In the genomic region with DNA sequence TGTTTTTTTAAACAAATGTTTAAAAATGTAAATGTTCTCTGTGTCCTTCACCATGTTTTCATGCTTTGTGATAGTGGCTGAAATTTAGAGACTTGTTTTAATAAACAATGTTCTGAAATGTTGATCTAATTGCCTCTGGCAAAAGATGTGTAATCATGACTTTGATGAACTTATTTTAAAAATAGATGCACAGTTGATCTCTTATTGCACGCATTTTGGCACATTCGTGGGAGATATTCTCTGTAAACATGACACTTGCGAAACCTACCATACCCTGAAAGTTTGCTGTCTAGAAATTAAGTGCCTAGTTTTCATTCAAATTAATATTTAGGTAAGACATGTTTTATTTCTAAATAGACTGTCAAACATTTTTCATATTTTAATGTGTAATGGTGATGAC, we compare ENCODE assay signal across 11 cellular contexts.
DNase-seq lines count a peak whose midpoint lies in the region; ATAC-seq and TF ChIP-seq lines count a peak whose summit lies in the region.
"Had no signal": no experiment of that assay in that cellular context is flagged by ENCODE, and none has a peak within 500 bp of the region (broad histone marks: within the 10 kb centered on the region; RNA-seq: fewer than 3 reads in every experiment).

No MANE protein-coding gene starts in this region.

- no peak for TF ChIP-seq POLR2A in adrenal gland (IDR thresholded peaks at IDR 0.05)

- no peaks in the 10 kb centered on the region for H3F3A ChIP-seq in GM23338 (replicated peaks; ENCODE audit: low read depth)

- peaks cover 0 to 70% (median 0%) of the 10 kb centered on the region in 11 experiments; a peak in 5 of 22 replicates for H3K36me3 ChIP-seq in BLaER1 treated with 17β-estradiol and CSF1 and Interleukin-3, amounts not matched to agents 10 nM and 100 nM
- H3K36me3 ChIP-seq in GM23338 (ENCODE audit: insufficient read depth) (peaks cover 2% of the 10 kb centered on the region; the same call in 1 of the 2 replicates), adrenal gland (replicated peaks in 1 of 2) (no peaks in the 10 kb centered on the region)
- H3K36me3 ChIP-seq: prostate gland had no signal

- peaks cover 0 to 9% (median 0%) of the 10 kb centered on the region in 11 experiments; a peak in 2 of 22 replicates for H4K20me1 ChIP-seq in BLaER1 treated with 17β-estradiol and CSF1 and Interleukin-3, amounts not matched to agents 10 nM and 100 nM
- peaks cover 3% of the 10 kb centered on the region for H4K20me1 ChIP-seq in GM23338 (replicated peaks; ENCODE audit: insufficient read depth)

- peak overlapping the region in 1 of 11 experiments; percentile 6; a peak in 2 of 22 replicates for H3K4me2 ChIP-seq in BLaER1 treated with 17β-estradiol and CSF1 and Interleukin-3, amounts not matched to agents 10 nM and 100 nM
- no peak overlapping the region for H3K4me2 ChIP-seq in GM23338

- peaks cover 0 to 7% (median 0%) of the 10 kb centered on the region in 10 experiments; a peak in 4 of 20 replicates for H3K4me1 ChIP-seq in BLaER1 treated with 17β-estradiol and CSF1 and Interleukin-3, amounts not matched to agents 10 nM and 100 nM
- H3K4me1 ChIP-seq in GM23338 (ENCODE audit: insufficient read depth) = peaks cover 28% of the 10 kb centered on the region
- peaks cover 6 to 25% of the 10 kb centered on the region in 2 donors for H3K4me1 ChIP-seq in adrenal gland (replicated peaks in 1 of 2)
- H3K4me1 ChIP-seq: prostate gland had no signal

- no peak overlapping the region for H3K9ac ChIP-seq in BLaER1 treated with 17β-estradiol and CSF1 and Interleukin-3, amounts not matched to agents 10 nM and 100 nM

- peak overlapping the region in 6 of 11 experiments; percentile 26 to 46 (median 42); a peak in 9 of 22 replicates for H3K27ac ChIP-seq in BLaER1 treated with 17β-estradiol and CSF1 and Interleukin-3, amounts not matched to agents 10 nM and 100 nM
- peak overlapping the region; percentile 15; the same call in 1 of the 2 replicates for H3K27ac ChIP-seq in GM23338 (ENCODE audit: low read depth)
- H3K27ac ChIP-seq in adrenal gland = peak overlapping the region in 3 of 5 donors; percentile 0 to 46 (median 22)
- H3K27ac ChIP-seq: prostate gland had no signal

- intact Hi-C loops in adrenal gland (cut with DNase I) = no loop called here

- no peaks in the 10 kb centered on the region for H3K27me3 ChIP-seq in BLaER1 treated with 17β-estradiol and CSF1 and Interleukin-3, amounts not matched to agents 10 nM and 100 nM
- H3K27me3 ChIP-seq in GM23338 (ENCODE audit: insufficient read depth) = no peaks in the 10 kb centered on the region
- no peaks in the 10 kb centered on the region for H3K27me3 ChIP-seq in adrenal gland

- 21 to 34% (median 25%) methylated on average over 3 of the region's 3 CpGs for WGBS in adrenal gland, 4 donors

- no peak overlapping the region for H3K4me3 ChIP-seq in BLaER1 treated with 17β-estradiol and CSF1 and Interleukin-3, amounts not matched to agents 10 nM and 100 nM
- H3K4me3 ChIP-seq in GM23338 (no peak overlapping the region), adrenal gland (peak overlapping the region in 1 of 4 donors; percentile 25)
- H3K4me3 ChIP-seq: prostate gland had no signal

- H2AFZ ChIP-seq in GM23338 = no peak overlapping the region

- no peak for ATAC-seq in GM23338

- H3K27ac Mint-ChIP-seq in GM23338 = no peak overlapping the region
- peak overlapping the region; percentile 22 for H3K27ac Mint-ChIP-seq in mesothelial cell of epicardium

- H3K4me3 Mint-ChIP-seq in GM23338 (no peak overlapping the region), mesothelial cell of epicardium (no peak overlapping the region)

- H3K4me1 Mint-ChIP-seq in GM23338 = peaks cover 29% of the 10 kb centered on the region
- H3K4me1 Mint-ChIP-seq in mesothelial cell of epicardium = peaks cover 9% of the 10 kb centered on the region

- H3K79me2 ChIP-seq in GM23338 (replicated peaks; ENCODE audit: insufficient read depth) = peaks cover 84% of the 10 kb centered on the region

- H3K27me3 Mint-ChIP-seq in GM23338 (ENCODE audit: insufficient read depth, low read depth, poor library complexity) (peaks cover 3% of the 10 kb centered on the region), mesothelial cell of epicardium (ENCODE audit: low read depth) (no peaks in the 10 kb centered on the region)

- peaks cover 19% of the 10 kb centered on the region for H3K9me3 Mint-ChIP-seq in GM23338
- H3K9me3 Mint-ChIP-seq in mesothelial cell of epicardium = peaks cover 7% of the 10 kb centered on the region

- H3K9me2 ChIP-seq in GM23338 (ENCODE audit: insufficient read depth) = no peaks in the 10 kb centered on the region

- TF ChIP-seq CTCF in GM23338 (conservative IDR thresholded peaks at IDR 0.05; ENCODE audit: low read depth in 2 of 2) (no peak), adrenal gland (IDR thresholded peaks at IDR 0.05) (no peak), mesothelial cell of epicardium (IDR thresholded peaks at IDR 0.05; ENCODE audit: unreplicated experiment) (no peak)

- DNase-seq in GM23338 (ENCODE audit: low spot score) (no peak), adrenal gland (no peak), mesothelial cell of epicardium (ENCODE audit: low spot score in 2 of 2, unreplicated experiment in 2 of 2) (no peak), anterior cingulate cortex (lab: John Stamatoyannopoulos, UW) (no peak), RKO (ENCODE audit: low spot score) (no peak), NCI-H345 (lab: John Stamatoyannopoulos, UW) (no peak)
- DNase-seq in effector CD4-positive, alpha-beta T cell = no peak
- DNase-seq: islet precursor cell, NCI-H1417 treated with DMSO at 0.1 percent for 48 hours had no signal

- H3K36me3 Mint-ChIP-seq in GM23338 (ENCODE audit: low read depth) (peaks cover 30% of the 10 kb centered on the region), mesothelial cell of epicardium (peaks cover 12% of the 10 kb centered on the region)

- peaks cover 10 to 58% (median 31%) of the 10 kb centered on the region in 11 experiments; a peak in 18 of 22 replicates for H3K9me3 ChIP-seq in BLaER1 treated with 17β-estradiol and CSF1 and Interleukin-3, amounts not matched to agents 10 nM and 100 nM (replicated peaks in 1 of 11)
- H3K9me3 ChIP-seq in adrenal gland (replicated peaks in 1 of 3) = no peaks in the 10 kb centered on the region
- H3K9me3 ChIP-seq: prostate gland had no signal

TF ChIP-seq in GM23338, 12 proteins besides CTCF, POLR2A, EP300 and RAD21:
- TF ChIP-seq ZNF114 (CRISPR knock-in tag; IDR thresholded peaks at IDR 0.05) (no peak), CREB1 (CRISPR knock-in tag; IDR thresholded peaks at IDR 0.05; ENCODE audit: low read depth) (no peak), EZH2 (IDR thresholded peaks at IDR 0.05; ENCODE audit: low read depth, unreplicated experiment) (no peak)
- TF ChIP-seq, protein P1, sequence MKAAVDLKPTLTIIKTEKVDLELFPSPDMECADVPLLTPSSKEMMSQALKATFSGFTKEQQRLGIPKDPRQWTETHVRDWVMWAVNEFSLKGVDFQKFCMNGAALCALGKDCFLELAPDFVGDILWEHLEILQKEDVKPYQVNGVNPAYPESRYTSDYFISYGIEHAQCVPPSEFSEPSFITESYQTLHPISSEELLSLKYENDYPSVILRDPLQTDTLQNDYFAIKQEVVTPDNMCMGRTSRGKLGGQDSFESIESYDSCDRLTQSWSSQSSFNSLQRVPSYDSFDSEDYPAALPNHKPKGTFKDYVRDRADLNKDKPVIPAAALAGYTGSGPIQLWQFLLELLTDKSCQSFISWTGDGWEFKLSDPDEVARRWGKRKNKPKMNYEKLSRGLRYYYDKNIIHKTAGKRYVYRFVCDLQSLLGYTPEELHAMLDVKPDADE (IDR thresholded peaks at IDR 0.05) = no peak
- TF ChIP-seq, protein P2, sequence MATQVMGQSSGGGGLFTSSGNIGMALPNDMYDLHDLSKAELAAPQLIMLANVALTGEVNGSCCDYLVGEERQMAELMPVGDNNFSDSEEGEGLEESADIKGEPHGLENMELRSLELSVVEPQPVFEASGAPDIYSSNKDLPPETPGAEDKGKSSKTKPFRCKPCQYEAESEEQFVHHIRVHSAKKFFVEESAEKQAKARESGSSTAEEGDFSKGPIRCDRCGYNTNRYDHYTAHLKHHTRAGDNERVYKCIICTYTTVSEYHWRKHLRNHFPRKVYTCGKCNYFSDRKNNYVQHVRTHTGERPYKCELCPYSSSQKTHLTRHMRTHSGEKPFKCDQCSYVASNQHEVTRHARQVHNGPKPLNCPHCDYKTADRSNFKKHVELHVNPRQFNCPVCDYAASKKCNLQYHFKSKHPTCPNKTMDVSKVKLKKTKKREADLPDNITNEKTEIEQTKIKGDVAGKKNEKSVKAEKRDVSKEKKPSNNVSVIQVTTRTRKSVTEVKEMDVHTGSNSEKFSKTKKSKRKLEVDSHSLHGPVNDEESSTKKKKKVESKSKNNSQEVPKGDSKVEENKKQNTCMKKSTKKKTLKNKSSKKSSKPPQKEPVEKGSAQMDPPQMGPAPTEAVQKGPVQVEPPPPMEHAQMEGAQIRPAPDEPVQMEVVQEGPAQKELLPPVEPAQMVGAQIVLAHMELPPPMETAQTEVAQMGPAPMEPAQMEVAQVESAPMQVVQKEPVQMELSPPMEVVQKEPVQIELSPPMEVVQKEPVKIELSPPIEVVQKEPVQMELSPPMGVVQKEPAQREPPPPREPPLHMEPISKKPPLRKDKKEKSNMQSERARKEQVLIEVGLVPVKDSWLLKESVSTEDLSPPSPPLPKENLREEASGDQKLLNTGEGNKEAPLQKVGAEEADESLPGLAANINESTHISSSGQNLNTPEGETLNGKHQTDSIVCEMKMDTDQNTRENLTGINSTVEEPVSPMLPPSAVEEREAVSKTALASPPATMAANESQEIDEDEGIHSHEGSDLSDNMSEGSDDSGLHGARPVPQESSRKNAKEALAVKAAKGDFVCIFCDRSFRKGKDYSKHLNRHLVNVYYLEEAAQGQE (IDR thresholded peaks at IDR 0.05; ENCODE audit: unreplicated experiment) = no peak
TF ChIP-seq in GM23338: peak in this region for 0.
